In the genomic region with DNA sequence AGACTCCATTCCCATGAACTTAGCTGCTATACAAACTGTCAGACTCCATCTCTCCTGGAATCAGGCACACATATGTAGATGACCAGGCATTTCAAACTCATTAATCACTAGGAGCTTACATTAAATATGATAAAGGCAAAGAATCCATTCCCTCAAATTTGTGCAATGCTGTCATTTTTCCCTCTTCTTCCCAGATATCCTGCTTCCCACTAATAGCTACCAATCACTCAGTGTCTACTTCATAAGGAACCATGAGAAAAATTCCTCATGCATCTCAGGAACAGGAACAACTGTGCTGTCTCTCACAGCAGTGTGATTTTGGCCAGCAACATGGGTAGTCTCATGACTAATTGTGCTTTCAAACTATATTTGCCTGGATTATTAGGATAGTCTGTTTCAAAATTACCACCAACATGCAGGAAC, we compare ENCODE assay signal across 27 cellular contexts.
A peak's percentile ranks its signal among the peaks of the same experiment; 100 is the strongest.
DNase-seq lines count a peak whose midpoint lies in the region; ATAC-seq and TF ChIP-seq lines count a peak whose summit lies in the region.
"Had no signal": no experiment of that assay in that cellular context is flagged by ENCODE, and none has a peak within 500 bp of the region (broad histone marks: within the 10 kb centered on the region; RNA-seq: fewer than 3 reads in every experiment).

No MANE protein-coding gene starts in this region.

- BruUV-seq in PC-3 (replicated peaks; lab: Mats Ljungman, UMichigan): no TSS peak

- H3K79me2 ChIP-seq in PC-3 (ENCODE audit: low read length) (peaks cover 65% of the 10 kb centered on the region), osteoblast (ENCODE audit: insufficient read depth, low read length) (no peaks in the 10 kb centered on the region)
- H3K79me2 ChIP-seq: hepatocyte had no signal

- POLR2A ChIA-PET in PC-3 (lab: Charles Lee; ENCODE audit: unreplicated experiment): interaction anchor here (0.9 kb wide), 1 partner anchor 16 kb away, joined by 7 read pairs; no protein-coding TSS in a partner anchor

- H3K27me3 ChIP-seq in PC-3 (ENCODE audit: low read length) (no peaks in the 10 kb centered on the region), osteoblast (ENCODE audit: insufficient read depth, low read length) (no peaks in the 10 kb centered on the region)
- H3K27me3 ChIP-seq: ascending aorta, gastrocnemius medialis, hepatocyte, uterus had no signal

- H3K27ac ChIP-seq in PC-3 (ENCODE audit: low read length): peak overlapping the region; percentile 80
- H3K27ac ChIP-seq in osteoblast (ENCODE audit: low read depth, low read length): no peak overlapping the region
- H3K27ac ChIP-seq: ascending aorta, dorsolateral prefrontal cortex, gastrocnemius medialis, hepatocyte, thoracic aorta, uterus had no signal

- H3K4me3 ChIP-seq in PC-3 (ENCODE audit: low read length) (no peak overlapping the region), osteoblast (ENCODE audit: insufficient read depth, low read length) (no peak overlapping the region)
- H3K4me3 ChIP-seq: ascending aorta, dorsolateral prefrontal cortex, gastrocnemius medialis, hepatocyte, thoracic aorta, uterus had no signal

- H2AFZ ChIP-seq in PC-3 (ENCODE audit: low read length): no peak overlapping the region
- H2AFZ ChIP-seq in osteoblast (ENCODE audit: low read length): peak overlapping the region; percentile 44
- H2AFZ ChIP-seq: hepatocyte had no signal

- peaks cover 21% of the 10 kb centered on the region for H3K36me3 ChIP-seq in PC-3 (ENCODE audit: low read depth, low read length)
- H3K36me3 ChIP-seq in osteoblast (ENCODE audit: insufficient read depth, low read length): no peaks in the 10 kb centered on the region
- H3K36me3 ChIP-seq: ascending aorta, gastrocnemius medialis, thoracic aorta, uterus had no signal

- no peak for ATAC-seq in PC-3
- peak; percentile 61 for ATAC-seq in esophagus mucosa
- no peak for ATAC-seq in HG03469 (IDR thresholded peaks at IDR 0.05; ENCODE audit: unreplicated experiment)
- ATAC-seq: gastrocnemius medialis; left lobe of liver; naive thymus-derived CD8-positive, alpha-beta T cell; Right ventricle myocardium inferior; stimulated activated naive B cell treated with anti-CD40 and anti-IgM and Interleukin-4, amounts not matched to agents 10 μg/mL and 1 μg/mL and 100 μg/mL, for 72 hours had no signal

- peaks cover 34% of the 10 kb centered on the region for H3F3A ChIP-seq in PC-3 (ENCODE audit: low read length, unreplicated experiment)

- H4K20me1 ChIP-seq in PC-3 (ENCODE audit: low read length) (no peaks in the 10 kb centered on the region), osteoblast (ENCODE audit: insufficient read depth, low read length) (no peaks in the 10 kb centered on the region)

- CTCF ChIA-PET in PC-3 (lab: Charles Lee): no interaction called here

- no peak overlapping the region for H3K9ac ChIP-seq in PC-3 (ENCODE audit: low read length)

- H3K4me1 ChIP-seq in PC-3 (ENCODE audit: insufficient read depth, low read length) (peaks cover 88% of the 10 kb centered on the region), osteoblast (ENCODE audit: insufficient read depth, low read length) (peaks cover 40% of the 10 kb centered on the region)
- H3K4me1 ChIP-seq: ascending aorta, gastrocnemius medialis, uterus had no signal

- intact Hi-C loops in PC-3 (cut with micrococcal nuclease): loop anchor here (10.0 kb wide), 1 partner anchor 407 kb away; no protein-coding TSS in a partner anchor

- DNase-seq in ELR (ENCODE audit: low read depth): peak; percentile 76
- peak; percentile 67 for DNase-seq in PC-3
- DNase-seq in osteoblast (ENCODE audit: insufficient read length, low spot score, missing footprints): no peak
- no peak for DNase-seq in SHP77 treated with DMSO at 0.1 percent for 48 hours (lab: John Stamatoyannopoulos, UW)
- no peak for DNase-seq in stimulated activated CD4-positive, alpha-beta T cell treated with anti-CD3 and anti-CD28 coated beads, Interleukin-12 subunit alpha, Interleukin-12 subunit beta, amount 100 ng/mL, for 4 hours
- DNase-seq: activated CD4-positive, alpha-beta T cell treated with anti-CD3 and anti-CD28 coated beads, Interleukin-2, amount 10 ng/mL, durations not matched to agents 7 days and 5 days; activated naive CD4-positive, alpha-beta T cell treated with anti-CD3 and anti-CD28 coated beads, Interleukin-2, amount 50 U/mL, for 16 hours; CD4-positive, alpha-beta memory T cell; DMS 273 treated with DMSO at 0.1 percent for 48 hours; dorsolateral prefrontal cortex; gastrocnemius medialis; naive thymus-derived CD8-positive, alpha-beta T cell; NCI-H1105; NCI-H2029 treated with DMSO at 0.1 percent for 48 hours; NCI-H2227 treated with DMSO at 0.1 percent for 48 hours; NCI-H748 treated with DMSO at 0.1 percent for 48 hours; stimulated activated CD4-positive, alpha-beta T cell treated with anti-CD3 and anti-CD28 coated beads, Interleukin-4, amount 100 ng/mL, for 24 hours; stimulated activated naive B cell treated with anti-CD40 and anti-IgM and Interleukin-4, amounts not matched to agents 10 μg/mL and 1 μg/mL and 100 μg/mL, for 72 hours; T-helper 9 cell; uterus had no signal

- no peaks in the 10 kb centered on the region for H3K9me2 ChIP-seq in PC-3 (replicated peaks; ENCODE audit: low read length)

- TF ChIP-seq CTCF in PC-3 (conservative IDR thresholded peaks at IDR 0.05; ENCODE audit: low read depth, low read length) (no peak), osteoblast (IDR thresholded peaks at IDR 0.05; ENCODE audit: extremely low read depth, low read depth, low read length) (no peak)

- H3K9me3 ChIP-seq in PC-3 (ENCODE audit: low read length) (no peaks in the 10 kb centered on the region), osteoblast (ENCODE audit: low read depth, low read length) (no peaks in the 10 kb centered on the region)
- H3K9me3 ChIP-seq: ascending aorta, gastrocnemius medialis, thoracic aorta, uterus had no signal

- H3K4me2 ChIP-seq in PC-3 (ENCODE audit: low read length) (0 out of 2 replicates have a peak overlapping the region, but pooled peaks have one; percentile 1), osteoblast (ENCODE audit: insufficient read depth, low read length) (no peak overlapping the region)
- H3K4me2 ChIP-seq: hepatocyte had no signal

Comparison
In these comparisons a context has a peak if more than half of its experiments do, and no peak if none do; other contexts are left out.
1. DNase-seq: peak in ELR (single experiment) and PC-3 (single experiment); none in osteoblast (single experiment), SHP77 treated with DMSO at 0.1 percent for 48 hours (single experiment) and stimulated activated CD4-positive, alpha-beta T cell treated with anti-CD3 and anti-CD28 coated beads, Interleukin-12 subunit alpha, Interleukin-12 subunit beta, amount 100 ng/mL, for 4 hours (single experiment).